Comparison of ENCODE assay signal across 8 cellular contexts in the genomic region with DNA sequence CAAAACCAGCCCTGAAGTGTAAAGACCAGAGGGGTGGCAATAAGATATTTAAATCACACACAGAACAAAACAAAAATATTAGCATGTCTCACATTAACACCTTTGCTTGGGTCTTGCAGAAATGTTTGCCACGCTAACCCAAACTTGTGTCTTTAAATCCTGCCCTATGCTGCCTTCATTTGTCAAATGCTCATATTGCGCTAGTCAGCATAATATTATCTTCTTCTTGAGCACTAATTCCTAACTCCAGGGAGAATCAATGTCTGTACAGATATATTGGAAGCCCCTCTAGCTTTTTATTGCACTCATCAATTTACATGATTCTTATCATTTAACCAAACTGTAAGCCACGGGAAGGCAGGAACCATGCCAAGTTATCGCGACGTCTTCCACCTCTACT.
"Had no signal": no experiment of that assay in that cellular context is flagged by ENCODE, and none has a peak within 500 bp of the region (broad histone marks: within the 10 kb centered on the region; RNA-seq: fewer than 3 reads in every experiment).

No MANE protein-coding gene starts in this region.

- DNase-seq: H9, HCEC 1CT, KBM-7 had no signal

- H3K4me2 ChIP-seq: GM23338, KMS-11 had no signal

- FAIRE-seq: H1, H54 had no signal

- ATAC-seq: GM23338 had no signal

- H3K27ac ChIP-seq: HL-60, KMS-11 had no signal

- H3K9ac ChIP-seq: KMS-11 had no signal

- H3K4me3 ChIP-seq: GM23338 had no signal

- H2AFZ ChIP-seq: GM23338 had no signal
